Comparison of ENCODE assay signal across 16 cellular contexts in genomic region chr5:72470817-72471216, GRCh38. TPM values are rescaled to one million over a fixed set of nuclear protein-coding genes. Genes with fewer than 3 reads are reported as not detected.
DNase-seq lines count a peak whose midpoint lies in the region; ATAC-seq and TF ChIP-seq lines count a peak whose summit lies in the region.
"Had no signal": no experiment of that assay in that cellular context is flagged by ENCODE, and none has a peak within 500 bp of the region (broad histone marks: within the 10 kb centered on the region; RNA-seq: fewer than 3 reads in every experiment).

No MANE protein-coding gene starts in this region.

- H3K4me3 ChIP-seq in epithelial cell of proximal tubule (ENCODE audit: low read depth, low read length) (no peak overlapping the region), retinal pigment epithelial cell (ENCODE audit: low read length) (no peak overlapping the region)

- TF ChIP-seq CTCF in epithelial cell of proximal tubule (conservative IDR thresholded peaks at IDR 0.05; ENCODE audit: low read depth, low read length) (no peak), retinal pigment epithelial cell (conservative IDR thresholded peaks at IDR 0.05; ENCODE audit: low read depth, low read length) (no peak)

- peak; percentile 55; the same call in 2 of the 3 replicates for ATAC-seq in SK-N-SH treated with all-trans-retinoic acid at 6 μM for 48 hours
- ATAC-seq in HG03139 (IDR thresholded peaks at IDR 0.05; ENCODE audit: unreplicated experiment) = no peak
- no peak for ATAC-seq in HG03280 (IDR thresholded peaks at IDR 0.05; ENCODE audit: unreplicated experiment)

- peak; percentile 40 for DNase-seq in HCEC 1CT
- peak; percentile 49 for DNase-seq in epithelial cell of proximal tubule (ENCODE audit: low read depth)
- DNase-seq in retinal pigment epithelial cell (ENCODE audit: low read depth) = peak; percentile 22
- no peak for DNase-seq in activated CD4-positive, CD25-positive, alpha-beta regulatory T cell treated with anti-CD3 and anti-CD28 coated beads, Interleukin-2, amount 50 U/mL, for 72 hours
- DNase-seq in NCI-H1048 (lab: John Stamatoyannopoulos, UW) = no peak
- DNase-seq: activated naive CD4-positive, alpha-beta T cell treated with Interleukin-2 at 50 U/mL for 16 hours; CD8-positive, alpha-beta memory T cell; central memory CD4-positive, alpha-beta T cell; erythroblast; MM.1S; NCI-H2081 treated with DMSO at 0.1 percent for 48 hours; nucleus accumbens had no signal

TF ChIP-seq in SK-N-SH treated with all-trans-retinoic acid at 6 μM for 48 hours, 23 proteins besides CTCF, POLR2A, EP300 and RAD21:
- TF ChIP-seq ZNF70 (CRISPR knock-in tag; IDR thresholded peaks at IDR 0.05) = no peak
- no peak for TF ChIP-seq PATZ1 (CRISPR knock-in tag; IDR thresholded peaks at IDR 0.05; ENCODE audit: borderline replicate concordance)
- TF ChIP-seq ARNTL (CRISPR knock-in tag; IDR thresholded peaks at IDR 0.05; ENCODE audit: borderline replicate concordance, low read depth) = no peak
- TF ChIP-seq ZC3H10 (CRISPR knock-in tag; IDR thresholded peaks at IDR 0.05) = no peak
- TF ChIP-seq ZNF8 (CRISPR knock-in tag; IDR thresholded peaks at IDR 0.05) = no peak
- no peak for TF ChIP-seq BACH2 (CRISPR knock-in tag; IDR thresholded peaks at IDR 0.05; ENCODE audit: borderline replicate concordance)
- no peak for TF ChIP-seq TOX (CRISPR knock-in tag; IDR thresholded peaks at IDR 0.05; ENCODE audit: borderline replicate concordance)
- TF ChIP-seq PPARA (CRISPR knock-in tag; IDR thresholded peaks at IDR 0.05; ENCODE audit: borderline replicate concordance) = no peak
- TF ChIP-seq TCF4 (CRISPR knock-in tag; IDR thresholded peaks at IDR 0.05; ENCODE audit: borderline replicate concordance) = no peak
- TF ChIP-seq CSDC2 (CRISPR knock-in tag; IDR thresholded peaks at IDR 0.05) = no peak
- no peak for TF ChIP-seq CREB5 (CRISPR knock-in tag; IDR thresholded peaks at IDR 0.05; ENCODE audit: low read depth)
- TF ChIP-seq ISL1 (CRISPR knock-in tag; IDR thresholded peaks at IDR 0.05) = no peak

RNA-seq across cellular contexts. Expression of gene ZNF366, which starts 36.4 kb away (rescaled TPM):
- total RNA-seq in epithelial cell of proximal tubule = not detected in 2 replicates
- total RNA-seq: CD8-positive, alpha-beta memory T cell; H1 had no signal

Comparison
In these comparisons a context has a peak if more than half of its experiments do, and no peak if none do; other contexts are left out.
1. DNase-seq: peak in HCEC 1CT (single experiment), epithelial cell of proximal tubule (single experiment) and retinal pigment epithelial cell (single experiment); none in activated CD4-positive, CD25-positive, alpha-beta regulatory T cell treated with anti-CD3 and anti-CD28 coated beads, Interleukin-2, amount 50 U/mL, for 72 hours (single experiment) and NCI-H1048 (single experiment).